ENCODE assay signal across 23 cellular contexts in genomic region chr3:31364188-31364587, GRCh38.
"Had no signal": no experiment of that assay in that cellular context is flagged by ENCODE, and none has a peak within 500 bp of the region (broad histone marks: within the 10 kb centered on the region; RNA-seq: fewer than 3 reads in every experiment).

No MANE protein-coding gene starts in this region.

- H3K27ac Mint-ChIP-seq: activated CD4-positive, alpha-beta memory T cell treated with anti-CD3 and anti-CD28 coated beads, Interleukin-2, amount 10 ng/mL, durations not matched to agents 7 days and 5 days; activated naive CD8-positive, alpha-beta T cell treated with anti-CD3 and anti-CD28 coated beads, Interleukin-2, amount 10 ng/mL, durations not matched to agents 7 days and 5 days; activated T-helper 17 cell treated with anti-CD3 and anti-CD28 coated beads, Interleukin-2, amount 50 U/mL, for 72 hours; mesothelial cell of epicardium; type B pancreatic cell had no signal

- H3K9me3 Mint-ChIP-seq: activated T-helper 17 cell treated with anti-CD3 and anti-CD28 coated beads, Interleukin-2, amount 50 U/mL, for 72 hours; mesothelial cell of epicardium; nephron had no signal

- H3K27ac ChIP-seq: esophagus muscularis mucosa, hepatocyte, lower lobe of right lung had no signal

- H3K36me3 ChIP-seq: esophagus muscularis mucosa, lower lobe of right lung had no signal

- DNase-seq: activated CD4-positive, alpha-beta memory T cell treated with anti-CD3 and anti-CD28 coated beads, Interleukin-2, amount 10 ng/mL, durations not matched to agents 7 days and 5 days; activated CD4-positive, alpha-beta T cell treated with anti-CD3 and anti-CD28 coated beads for 48 hours; activated CD4-positive, CD25-positive, alpha-beta regulatory T cell; activated naive CD4-positive, alpha-beta T cell treated with Interleukin-2 at 50 U/mL for 16 hours; activated naive CD8-positive, alpha-beta T cell treated with anti-CD3 and anti-CD28 coated beads, Interleukin-2, amount 10 ng/mL, durations not matched to agents 7 days and 5 days; activated T-cell treated with anti-CD3 and anti-CD28 coated beads, Interleukin-2, amount 50 U/mL, for 1 hour; aorta; cerebellar nuclear complex; effector CD4-positive, alpha-beta T cell; left colon; lower lobe of right lung; stimulated activated naive CD8-positive, alpha-beta T cell treated with anti-CD3 and anti-CD28 coated beads, Interleukin-15, Interleukin-2, amounts not matched to agents 100 U/mL and 50 U/mL, for 24 hours; T-helper 1 cell; T-helper 9 cell had no signal

- FAIRE-seq: bronchial epithelial cell, endothelial cell of umbilical vein, islet of Langerhans had no signal

- H3K36me3 Mint-ChIP-seq: activated naive CD8-positive, alpha-beta T cell treated with anti-CD3 and anti-CD28 coated beads, Interleukin-2, amount 10 ng/mL, durations not matched to agents 7 days and 5 days; mesothelial cell of epicardium; type B pancreatic cell had no signal

- H3K4me2 ChIP-seq: hepatocyte had no signal

- H3K4me3 ChIP-seq: esophagus muscularis mucosa, hepatocyte, lower lobe of right lung had no signal

- H3K9me3 ChIP-seq: esophagus muscularis mucosa, lower lobe of right lung had no signal

- H3K4me3 Mint-ChIP-seq: activated CD4-positive, alpha-beta memory T cell treated with anti-CD3 and anti-CD28 coated beads, Interleukin-2, amount 10 ng/mL, durations not matched to agents 7 days and 5 days; activated naive CD8-positive, alpha-beta T cell treated with anti-CD3 and anti-CD28 coated beads, Interleukin-2, amount 10 ng/mL, durations not matched to agents 7 days and 5 days; activated T-helper 17 cell treated with anti-CD3 and anti-CD28 coated beads, Interleukin-2, amount 50 U/mL, for 72 hours; mesothelial cell of epicardium; nephron; type B pancreatic cell had no signal

- H3K27me3 ChIP-seq: esophagus muscularis mucosa, hepatocyte had no signal

- H3K27me3 Mint-ChIP-seq: activated CD4-positive, alpha-beta memory T cell treated with anti-CD3 and anti-CD28 coated beads, Interleukin-2, amount 10 ng/mL, durations not matched to agents 7 days and 5 days; activated naive CD8-positive, alpha-beta T cell treated with anti-CD3 and anti-CD28 coated beads, Interleukin-2, amount 10 ng/mL, durations not matched to agents 7 days and 5 days; activated T-helper 17 cell treated with anti-CD3 and anti-CD28 coated beads, Interleukin-2, amount 50 U/mL, for 72 hours; type B pancreatic cell had no signal

- H3K79me2 ChIP-seq: hepatocyte had no signal

- ATAC-seq: activated T-helper 17 cell treated with anti-CD3 and anti-CD28 coated beads, Interleukin-2, amount 50 U/mL, for 72 hours; left colon; lower lobe of right lung; stimulated activated naive CD8-positive, alpha-beta T cell treated with anti-CD3 and anti-CD28 coated beads, Interleukin-15, Interleukin-2, amounts not matched to agents 100 U/mL and 50 U/mL, for 24 hours had no signal

- H2AFZ ChIP-seq: hepatocyte had no signal
